Comparison of ENCODE assay signal across 11 cellular contexts in the genomic region with DNA sequence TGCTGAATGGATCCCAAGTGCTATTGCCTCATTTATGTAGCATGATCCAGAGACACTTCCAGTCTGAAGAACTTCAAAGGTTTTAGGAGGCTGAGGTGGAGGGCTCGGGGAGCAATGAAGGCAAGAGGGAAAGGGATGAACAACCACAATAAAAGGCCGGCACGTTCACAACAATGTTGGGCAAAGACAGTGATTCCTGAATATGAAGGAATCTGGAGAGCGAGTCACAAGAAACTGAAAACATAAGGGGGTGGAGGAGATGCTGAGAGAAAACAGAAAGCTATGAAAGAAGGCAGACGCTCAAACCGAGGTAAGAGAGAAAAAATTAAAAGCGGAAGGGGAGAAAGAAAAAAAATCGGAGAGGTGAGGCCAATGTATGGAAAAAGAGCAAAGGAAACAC.
"Had no signal": no experiment of that assay in that cellular context is flagged by ENCODE, and none has a peak within 500 bp of the region (broad histone marks: within the 10 kb centered on the region; RNA-seq: fewer than 3 reads in every experiment).

No MANE protein-coding gene starts in this region.

- DNase-seq: activated CD4-positive, CD25-positive, alpha-beta regulatory T cell treated with anti-CD3 and anti-CD28 coated beads, Interleukin-2, amount 50 U/mL, for 72 hours; activated gamma-delta T cell; activated T-cell treated with anti-CD3 and anti-CD28 coated beads, Interleukin-2, amount 50 U/mL, for 72 hours; dermis blood vessel endothelial cell; effector memory CD8-positive, alpha-beta T cell; foreskin melanocyte; glutamatergic neuron; stimulated activated CD4-positive, alpha-beta T cell treated with anti-CD3 and anti-CD28 coated beads, Interleukin-15, amount 100 ng/mL, for 24 hours; stimulated activated CD4-positive, alpha-beta T cell treated with anti-CD3 and anti-CD28 coated beads, Interleukin-4, amount 100 ng/mL, for 1 hour; stimulated activated naive CD8-positive, alpha-beta T cell treated with anti-CD3 and anti-CD28 coated beads, Interleukin-15, amount 100 ng/mL, for 72 hours; testis had no signal

- H3K4me3 ChIP-seq: testis had no signal

- H3K27me3 ChIP-seq: testis had no signal

- H3K27ac ChIP-seq: testis had no signal

- ATAC-seq: activated T-cell treated with anti-CD3 and anti-CD28 coated beads, Interleukin-2, amount 50 U/mL, for 72 hours; effector memory CD8-positive, alpha-beta T cell; stimulated activated naive CD8-positive, alpha-beta T cell treated with anti-CD3 and anti-CD28 coated beads, Interleukin-15, amount 100 ng/mL, for 72 hours had no signal

- H3K9me3 ChIP-seq: testis had no signal

- H3K4me1 ChIP-seq: testis had no signal
